In the genomic region with DNA sequence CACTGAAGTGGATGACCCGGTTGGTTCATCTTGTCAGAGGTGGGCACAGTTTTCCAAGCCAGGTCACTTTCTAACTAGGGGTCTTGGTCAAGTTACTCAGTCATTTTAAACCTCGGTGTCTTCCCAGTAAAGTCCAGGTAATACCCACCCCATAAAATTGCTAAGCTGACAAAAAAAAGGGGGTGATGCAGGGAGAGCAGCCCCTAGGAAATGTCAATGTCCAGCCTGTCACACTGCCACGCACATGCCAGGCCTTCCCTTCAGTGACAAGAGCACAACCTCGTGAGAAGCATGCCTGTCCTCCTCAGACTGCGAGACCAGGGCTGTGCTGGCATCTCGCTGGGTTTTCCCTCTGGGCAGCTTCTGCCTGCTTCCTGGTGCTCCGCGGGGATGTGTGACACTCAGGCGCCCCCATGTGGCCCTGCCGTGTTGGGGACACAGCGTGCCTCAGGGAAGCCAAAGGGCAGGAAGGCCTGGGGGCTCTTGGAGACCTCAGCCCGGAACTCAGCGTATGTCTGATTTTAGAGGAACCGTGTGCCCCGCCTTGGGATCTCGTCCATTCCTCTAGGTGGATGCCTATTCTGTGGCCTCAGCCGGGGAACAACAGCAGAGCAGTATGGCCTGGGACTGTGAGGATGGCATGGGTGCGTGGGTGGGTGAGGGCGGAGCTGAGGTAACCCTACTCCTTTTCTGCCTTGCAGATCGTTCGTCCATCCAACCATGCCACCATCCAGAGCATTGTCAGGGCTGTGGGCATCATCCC, we compare ENCODE assay signal across 8 cellular contexts. TPM values are rescaled to one million over a fixed set of nuclear protein-coding genes. Genes with fewer than 3 reads are reported as not detected.
DNase-seq lines count a peak whose midpoint lies in the region; ATAC-seq and TF ChIP-seq lines count a peak whose summit lies in the region.

No MANE protein-coding gene starts in this region.

- no peaks in the 10 kb centered on the region for H3K9me3 ChIP-seq in NT2/D1 (ENCODE audit: insufficient read depth, low read length)

- H3K27me3 ChIP-seq in NT2/D1 (ENCODE audit: insufficient read depth, insufficient read length), result no peaks in the 10 kb centered on the region

- no peak overlapping the region for H3K9ac ChIP-seq in NT2/D1 (ENCODE audit: insufficient read length, low read depth)

- TF ChIP-seq POLR2A in erythroblast (IDR thresholded peaks at IDR 0.05; ENCODE audit: low read length), result no peak

- no peaks in the 10 kb centered on the region for H3K36me3 Mint-ChIP-seq in naive B cell

- no peaks in the 10 kb centered on the region for H3K4me1 ChIP-seq in NT2/D1 (ENCODE audit: insufficient read depth, insufficient read length)

- H3K9me3 Mint-ChIP-seq in naive B cell, result no peaks in the 10 kb centered on the region

- H3K4me3 ChIP-seq in NT2/D1 (ENCODE audit: insufficient read length, low read depth), result no peak overlapping the region

- peak overlapping the region in 1 of 6 donors; percentile 64 for H3K27ac Mint-ChIP-seq in naive B cell

- H3K4me1 Mint-ChIP-seq in naive B cell, result peaks cover 0 to 5% (median 0%) of the 10 kb centered on the region in 3 donors

- no peak overlapping the region for H3K4me3 Mint-ChIP-seq in naive B cell

- H3K36me3 ChIP-seq in NT2/D1 (ENCODE audit: insufficient read depth, insufficient read length, low read length), result no peaks in the 10 kb centered on the region

- peak; percentile 83 for ATAC-seq in HG03432 (IDR thresholded peaks at IDR 0.05; ENCODE audit: unreplicated experiment)
- peak; percentile 67 to 78 for ATAC-seq in naive B cell (ENCODE audit: low read depth in 2 of 2)

- peaks cover 0 to 17% (median 6%) of the 10 kb centered on the region in 3 donors for H3K27me3 Mint-ChIP-seq in naive B cell

- DNase-seq in NCI-H446 (lab: John Stamatoyannopoulos, UW) (peak; percentile 2 to 47), NCI-H446 treated with DMSO at 0.1 percent for 48 hours (lab: John Stamatoyannopoulos, UW) (no peak), NT2/D1 (ENCODE audit: low read depth, low spot score) (peak; percentile 62), activated T-cell treated with anti-CD3 and anti-CD28 coated beads for 24 hours (ENCODE audit: low read depth) (peak; percentile 82), erythroblast (lab: John Stamatoyannopoulos, UW) (peak; percentile 40 to 67), naive B cell (peak; percentile 64)
- DNase-seq in stimulated activated CD8-positive, alpha-beta memory T cell treated with anti-CD3 and anti-CD28 coated beads, Interleukin-7, amount 100 ng/mL, for 4 hours (ENCODE audit: low read depth in 2 of 2), result peak; percentile 65 to 68

RNA-seq across cellular contexts. Expression of a gene that starts 10.2 kb away (rescaled TPM):
- not detected for polyA plus RNA-seq in naive B cell (ENCODE audit: low read depth in 6 of 6)

RNA-seq across cellular contexts. Expression of a gene that starts 12.1 kb away (rescaled TPM):
- polyA plus RNA-seq in naive B cell (ENCODE audit: low read depth in 6 of 6), result not detected

RNA-seq across cellular contexts. Expression of a gene that starts 36.1 kb away (rescaled TPM):
- polyA plus RNA-seq in naive B cell (ENCODE audit: low read depth in 6 of 6), result not detected
